Comparison of ENCODE assay signal across 1 cellular context in the genomic region with DNA sequence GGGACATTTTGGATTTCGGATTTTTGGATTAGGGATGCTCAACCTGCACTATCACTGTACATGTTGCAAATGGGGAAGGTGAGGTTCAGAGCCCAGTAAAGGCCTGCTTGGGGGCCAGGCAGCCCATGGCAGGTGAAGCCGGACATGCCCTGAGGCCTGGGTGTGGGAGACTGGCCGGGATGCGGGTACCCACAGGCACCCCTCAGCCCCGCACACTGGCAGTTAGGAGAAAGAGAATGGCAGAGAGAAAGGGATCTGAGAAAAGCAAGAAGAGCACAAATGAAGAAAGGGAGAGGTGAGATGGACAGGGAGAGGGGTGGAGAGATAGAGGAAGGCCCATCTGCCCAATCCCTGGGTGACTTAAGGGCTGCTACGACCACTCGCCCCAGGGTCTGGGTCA.
TF ChIP-seq lines count a peak whose summit lies in the region.

No MANE protein-coding gene starts in this region.

TF ChIP-seq in HCT116, 20 proteins besides CTCF, POLR2A, EP300 and RAD21 (continued from another document):
- TF ChIP-seq, protein P1, sequence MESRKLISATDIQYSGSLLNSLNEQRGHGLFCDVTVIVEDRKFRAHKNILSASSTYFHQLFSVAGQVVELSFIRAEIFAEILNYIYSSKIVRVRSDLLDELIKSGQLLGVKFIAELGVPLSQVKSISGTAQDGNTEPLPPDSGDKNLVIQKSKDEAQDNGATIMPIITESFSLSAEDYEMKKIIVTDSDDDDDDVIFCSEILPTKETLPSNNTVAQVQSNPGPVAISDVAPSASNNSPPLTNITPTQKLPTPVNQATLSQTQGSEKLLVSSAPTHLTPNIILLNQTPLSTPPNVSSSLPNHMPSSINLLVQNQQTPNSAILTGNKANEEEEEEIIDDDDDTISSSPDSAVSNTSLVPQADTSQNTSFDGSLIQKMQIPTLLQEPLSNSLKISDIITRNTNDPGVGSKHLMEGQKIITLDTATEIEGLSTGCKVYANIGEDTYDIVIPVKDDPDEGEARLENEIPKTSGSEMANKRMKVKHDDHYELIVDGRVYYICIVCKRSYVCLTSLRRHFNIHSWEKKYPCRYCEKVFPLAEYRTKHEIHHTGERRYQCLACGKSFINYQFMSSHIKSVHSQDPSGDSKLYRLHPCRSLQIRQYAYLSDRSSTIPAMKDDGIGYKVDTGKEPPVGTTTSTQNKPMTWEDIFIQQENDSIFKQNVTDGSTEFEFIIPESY (IDR thresholded peaks at IDR 0.05; ENCODE audit: extremely low read depth, insufficient replicate concordance, low read length) = no peak
- TF ChIP-seq POLR2AphosphoS5 (IDR thresholded peaks at IDR 0.05; ENCODE audit: low read depth, low read length) (no peak), YY1 (IDR thresholded peaks at IDR 0.05; ENCODE audit: extremely low read depth, insufficient replicate concordance, low read depth, low read length) (no peak), EGR1 (IDR thresholded peaks at IDR 0.05; ENCODE audit: low read depth) (no peak), TCF7L2 (IDR thresholded peaks at IDR 0.05; ENCODE audit: borderline replicate concordance, extremely low read depth, insufficient read depth, insufficient read length) (no peak), SP1 (IDR thresholded peaks at IDR 0.05; ENCODE audit: low read depth) (no peak), ZNF274 (IDR thresholded peaks at IDR 0.05; ENCODE audit: low read depth, low read length) (no peak), CEBPB (IDR thresholded peaks at IDR 0.05; ENCODE audit: low read depth) (no peak)
